23 cellular contexts compared by ENCODE assay signal in genomic region chr9:137748741-137749140, GRCh38.
"Had no signal": no experiment of that assay in that cellular context is flagged by ENCODE, and none has a peak within 500 bp of the region (broad histone marks: within the 10 kb centered on the region; RNA-seq: fewer than 3 reads in every experiment).

No MANE protein-coding gene starts in this region.

- H3K9me3 Mint-ChIP-seq: naive thymus-derived CD8-positive, alpha-beta T cell; neural progenitor cell; stimulated activated naive B cell treated with anti-CD40 and anti-IgM and Interleukin-4, amounts not matched to agents 10 μg/mL and 1 μg/mL and 100 μg/mL, for 72 hours; stimulated activated naive CD8-positive, alpha-beta T cell treated with anti-CD3 and anti-CD28 coated beads, Interleukin-15, amount 100 ng/mL, for 72 hours had no signal

- ATAC-seq: esophagus mucosa; naive thymus-derived CD8-positive, alpha-beta T cell; stimulated activated naive B cell treated with anti-CD40 and anti-IgM and Interleukin-4, amounts not matched to agents 10 μg/mL and 1 μg/mL and 100 μg/mL, for 72 hours; stimulated activated naive CD8-positive, alpha-beta T cell treated with anti-CD3 and anti-CD28 coated beads, Interleukin-15, amount 100 ng/mL, for 72 hours; upper lobe of right lung had no signal

- H3K27me3 Mint-ChIP-seq: naive thymus-derived CD8-positive, alpha-beta T cell; stimulated activated naive B cell treated with anti-CD40 and anti-IgM and Interleukin-4, amounts not matched to agents 10 μg/mL and 1 μg/mL and 100 μg/mL, for 72 hours; stimulated activated naive CD8-positive, alpha-beta T cell treated with anti-CD3 and anti-CD28 coated beads, Interleukin-15, amount 100 ng/mL, for 72 hours had no signal

- H3K9ac ChIP-seq: neural progenitor cell had no signal

- H3K4me2 ChIP-seq: neural progenitor cell, smooth muscle cell had no signal

- H3K27me3 ChIP-seq: heart right ventricle, neural progenitor cell, ovary, right atrium auricular region, sigmoid colon, testis, tibial nerve, upper lobe of right lung had no signal

- FAIRE-seq: endometrium, frontal cortex, islet of Langerhans had no signal

- H3K4me3 Mint-ChIP-seq: naive thymus-derived CD8-positive, alpha-beta T cell; neural progenitor cell; stimulated activated naive B cell treated with anti-CD40 and anti-IgM and Interleukin-4, amounts not matched to agents 10 μg/mL and 1 μg/mL and 100 μg/mL, for 72 hours; stimulated activated naive CD8-positive, alpha-beta T cell treated with anti-CD3 and anti-CD28 coated beads, Interleukin-15, amount 100 ng/mL, for 72 hours had no signal

- H3K4me3 ChIP-seq: heart right ventricle, neural progenitor cell, ovary, right atrium auricular region, sigmoid colon, smooth muscle cell, testis, tibial nerve, upper lobe of right lung had no signal

- H3K27ac ChIP-seq: heart right ventricle, neural progenitor cell, right atrium auricular region, sigmoid colon, upper lobe of right lung had no signal

- H3K4me1 ChIP-seq: right atrium auricular region, sigmoid colon, testis, upper lobe of right lung had no signal

- DNase-seq: cortex of kidney; effector memory CD4-positive, alpha-beta T cell; heart right ventricle; hypothalamus; kidney glomerular epithelial cell; naive thymus-derived CD8-positive, alpha-beta T cell; nucleus accumbens; ovary; sigmoid colon; stimulated activated CD4-positive, alpha-beta T cell treated with anti-CD3 and anti-CD28 coated beads, Interleukin-4, amount 100 ng/mL, for 1 hour; stimulated activated CD8-positive, alpha-beta memory T cell treated with anti-CD3 and anti-CD28 coated beads, Interleukin-4, amount 100 ng/mL, for 48 hours; stimulated activated naive B cell treated with anti-CD40 and anti-IgM and Interleukin-4, amounts not matched to agents 10 μg/mL and 1 μg/mL and 100 μg/mL, for 72 hours; stimulated activated naive CD8-positive, alpha-beta T cell treated with anti-CD3 and anti-CD28 coated beads, Interleukin-15, amount 100 ng/mL, for 72 hours; testis; upper lobe of right lung had no signal

- H3K27ac Mint-ChIP-seq: neural progenitor cell; stimulated activated naive B cell treated with anti-CD40 and anti-IgM and Interleukin-4, amounts not matched to agents 10 μg/mL and 1 μg/mL and 100 μg/mL, for 72 hours; stimulated activated naive CD8-positive, alpha-beta T cell treated with anti-CD3 and anti-CD28 coated beads, Interleukin-15, amount 100 ng/mL, for 72 hours had no signal

- H2AFZ ChIP-seq: neural progenitor cell had no signal

- H3K9me3 ChIP-seq: heart right ventricle, ovary, right atrium auricular region, sigmoid colon, testis, tibial nerve, upper lobe of right lung had no signal

- H3K36me3 ChIP-seq: ovary had no signal
